15 cellular contexts compared by ENCODE assay signal in the genomic region with DNA sequence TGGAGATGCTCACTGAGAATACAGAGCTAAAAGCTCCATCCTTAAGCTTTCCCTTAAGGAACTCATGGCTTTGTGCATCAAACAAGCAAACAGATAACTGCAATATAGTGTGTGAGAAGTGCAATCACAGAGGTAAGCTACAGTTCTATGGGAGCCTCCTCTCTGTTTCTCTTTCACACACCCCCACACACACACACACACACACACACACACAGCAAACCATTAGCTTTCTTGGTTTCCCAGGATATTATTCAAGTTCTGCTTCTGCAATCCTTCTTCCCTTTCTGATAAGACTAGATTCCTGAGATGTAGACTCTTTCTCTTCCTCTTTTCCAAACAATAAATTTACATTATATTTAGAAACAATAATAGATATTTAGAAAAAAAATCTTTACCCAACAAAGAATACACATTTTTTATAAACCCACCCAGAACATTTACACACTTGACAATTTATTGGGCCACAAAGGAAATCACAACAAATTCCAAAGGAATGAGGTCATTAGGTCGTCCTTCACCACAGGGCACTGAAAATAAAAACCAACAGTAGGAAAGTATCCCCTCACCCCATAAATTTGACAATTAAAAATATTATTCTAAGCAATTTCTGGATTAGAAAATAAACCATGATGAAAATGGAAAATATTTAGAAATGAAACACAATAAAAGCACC. TPM values are rescaled to one million over a fixed set of nuclear protein-coding genes. Genes with fewer than 3 reads are reported as not detected.
DNase-seq lines count a peak whose midpoint lies in the region; ATAC-seq and TF ChIP-seq lines count a peak whose summit lies in the region.
"Had no signal": no experiment of that assay in that cellular context is flagged by ENCODE, and none has a peak within 500 bp of the region (broad histone marks: within the 10 kb centered on the region; RNA-seq: fewer than 3 reads in every experiment).

No MANE protein-coding gene starts in this region.

- WGBS in gastroesophageal sphincter (ENCODE audit: low coverage in 1 of 2), 2 donors: 25 to 73% methylated on average over 1 of the region's 1 CpG

- no peaks in the 10 kb centered on the region for H4K20me1 ChIP-seq in neural progenitor cell (ENCODE audit: low read depth)

- H3K9ac ChIP-seq in neural progenitor cell: no peak overlapping the region

- no peak overlapping the region for H3K27ac Mint-ChIP-seq in neural progenitor cell
- H3K27ac Mint-ChIP-seq: activated CD8-positive, alpha-beta T cell treated with anti-CD3 and anti-CD28 coated beads, Interleukin-2, amount 10 ng/mL, durations not matched to agents 7 days and 5 days had no signal

- no peak for TF ChIP-seq CTCF in HEK293 (tag by site-specific recombination; IDR thresholded peaks at IDR 0.05)
- no peak for TF ChIP-seq CTCF in fibroblast of pulmonary artery (IDR thresholded peaks at IDR 0.05; ENCODE audit: low read length, missing control alignments)
- TF ChIP-seq CTCF in neural progenitor cell (IDR thresholded peaks at IDR 0.05): no peak
- TF ChIP-seq CTCF in gastroesophageal sphincter (IDR thresholded peaks at IDR 0.05): no peak

- peaks cover 16% of the 10 kb centered on the region for H3K4me1 Mint-ChIP-seq in neural progenitor cell

- H2AFZ ChIP-seq in neural progenitor cell (replicated peaks): no peak overlapping the region

- no peaks in the 10 kb centered on the region for H3K9me3 ChIP-seq in HEK293 (ENCODE audit: control insufficient read depth, insufficient read depth, low read depth, low read length)
- H3K9me3 ChIP-seq in neural progenitor cell (ENCODE audit: low read depth): no peaks in the 10 kb centered on the region
- H3K9me3 ChIP-seq in gastroesophageal sphincter: no peaks in the 10 kb centered on the region
- H3K9me3 ChIP-seq: ascending aorta, Caco-2 had no signal

- H3K27me3 ChIP-seq in neural progenitor cell: no peaks in the 10 kb centered on the region
- no peaks in the 10 kb centered on the region for H3K27me3 ChIP-seq in gastroesophageal sphincter
- H3K27me3 ChIP-seq: ascending aorta had no signal

- no peaks in the 10 kb centered on the region for H3K79me2 ChIP-seq in neural progenitor cell (ENCODE audit: low read depth)

- H3K9me3 Mint-ChIP-seq in neural progenitor cell: no peaks in the 10 kb centered on the region

- H3K27ac ChIP-seq in HEK293 (ENCODE audit: extremely low read depth, low read depth, low read length): no peak overlapping the region
- H3K27ac ChIP-seq in neural progenitor cell: no peak overlapping the region
- H3K27ac ChIP-seq in gastroesophageal sphincter: no peak overlapping the region
- H3K27ac ChIP-seq: ascending aorta had no signal

- peak; percentile 24 for DNase-seq in A172 (ENCODE audit: low spot score)
- peak; percentile 33 for DNase-seq in RPMI7951 (ENCODE audit: low read depth)
- DNase-seq in fibroblast of pulmonary artery (ENCODE audit: low read depth): peak; percentile 59
- no peak for DNase-seq in HuH-7 (ENCODE audit: low spot score)
- DNase-seq in neural progenitor cell (ENCODE audit: low spot score): no peak
- no peak for DNase-seq in activated CD4-positive, CD25-positive, alpha-beta regulatory T cell treated with anti-CD3 and anti-CD28 coated beads, Interleukin-2, amount 50 U/mL, for 72 hours
- DNase-seq: activated CD8-positive, alpha-beta T cell treated with anti-CD3 and anti-CD28 coated beads, Interleukin-2, amount 10 ng/mL, durations not matched to agents 7 days and 5 days; activated effector memory CD4-positive, alpha-beta T cell treated with Interleukin-2 at 50 U/mL for 16 hours; Caco-2; midbrain; small intestine; stimulated activated naive CD4-positive, alpha-beta T cell had no signal

- H3K4me2 ChIP-seq in neural progenitor cell: no peak overlapping the region

- POLR2A ChIA-PET in HEK293 (lab: Yijun Ruan, JAX): interaction anchor here (1.0 to 1.1 kb wide), 3 partner anchors 9 to 105 kb away, joined by 3 read pairs; partner anchors contain the start of gene GFOD1

- H3K36me3 Mint-ChIP-seq in neural progenitor cell: no peaks in the 10 kb centered on the region

- TF ChIP-seq EP300 in gastroesophageal sphincter (IDR thresholded peaks at IDR 0.05): no peak

- CTCF ChIA-PET in HEK293 (lab: Yijun Ruan, JAX): interaction anchor here (0.6 to 0.9 kb wide), 5 partner anchors 14 to 134 kb away, joined by 3 read pairs; no protein-coding TSS in a partner anchor

- H3K4me3 ChIP-seq in HEK293 (ENCODE audit: low read depth, low read length) (no peak overlapping the region), fibroblast of pulmonary artery (replicated peaks; ENCODE audit: low read depth, low read length) (no peak overlapping the region), neural progenitor cell (no peak overlapping the region), gastroesophageal sphincter (no peak overlapping the region)
- H3K4me3 ChIP-seq: ascending aorta had no signal

- H3K4me1 ChIP-seq in HEK293 (ENCODE audit: control insufficient read depth, insufficient read depth, low read length): peaks cover 9% of the 10 kb centered on the region
- H3K4me1 ChIP-seq in neural progenitor cell: peaks cover 14% of the 10 kb centered on the region
- H3K4me1 ChIP-seq in gastroesophageal sphincter: no peaks in the 10 kb centered on the region
- H3K4me1 ChIP-seq: Caco-2 had no signal

- H3K4me3 Mint-ChIP-seq in neural progenitor cell: no peak overlapping the region
- H3K4me3 Mint-ChIP-seq: activated CD8-positive, alpha-beta T cell treated with anti-CD3 and anti-CD28 coated beads, Interleukin-2, amount 10 ng/mL, durations not matched to agents 7 days and 5 days had no signal

- peaks cover 6% of the 10 kb centered on the region for H3K27me3 Mint-ChIP-seq in neural progenitor cell (ENCODE audit: insufficient read depth, low read depth)

- TF ChIP-seq POLR2A in gastroesophageal sphincter (IDR thresholded peaks at IDR 0.05): no peak

- peaks cover 10% of the 10 kb centered on the region for H3F3A ChIP-seq in neural progenitor cell (ENCODE audit: low read depth)

- no peak for ATAC-seq in gastroesophageal sphincter
- ATAC-seq: activated CD8-positive, alpha-beta T cell treated with anti-CD3 and anti-CD28 coated beads, Interleukin-2, amount 10 ng/mL, durations not matched to agents 7 days and 5 days had no signal

- no peaks in the 10 kb centered on the region for H3K36me3 ChIP-seq in HEK293 (ENCODE audit: control insufficient read depth in 2 of 2, insufficient read depth in 1 of 2, low read length in 2 of 2)
- H3K36me3 ChIP-seq in neural progenitor cell: no peaks in the 10 kb centered on the region
- no peaks in the 10 kb centered on the region for H3K36me3 ChIP-seq in gastroesophageal sphincter
- H3K36me3 ChIP-seq: ascending aorta had no signal

TF ChIP-seq in HEK293, 187 proteins besides CTCF, POLR2A, EP300 and RAD21 (continues in another document):
- 0 out of 2 replicates have a peak, but pooled peaks have one; percentile 20 for TF ChIP-seq ZNF366 (tag by site-specific recombination; conservative IDR thresholded peaks at IDR 0.05)
- TF ChIP-seq, protein P1, sequence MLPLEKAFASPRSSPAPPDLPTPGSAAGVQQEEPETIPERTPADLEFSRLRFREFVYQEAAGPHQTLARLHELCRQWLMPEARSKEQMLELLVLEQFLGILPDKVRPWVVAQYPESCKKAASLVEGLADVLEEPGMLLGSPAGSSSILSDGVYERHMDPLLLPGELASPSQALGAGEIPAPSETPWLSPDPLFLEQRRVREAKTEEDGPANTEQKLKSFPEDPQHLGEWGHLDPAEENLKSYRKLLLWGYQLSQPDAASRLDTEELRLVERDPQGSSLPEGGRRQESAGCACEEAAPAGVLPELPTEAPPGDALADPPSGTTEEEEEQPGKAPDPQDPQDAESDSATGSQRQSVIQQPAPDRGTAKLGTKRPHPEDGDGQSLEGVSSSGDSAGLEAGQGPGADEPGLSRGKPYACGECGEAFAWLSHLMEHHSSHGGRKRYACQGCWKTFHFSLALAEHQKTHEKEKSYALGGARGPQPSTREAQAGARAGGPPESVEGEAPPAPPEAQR (tag by site-specific recombination; IDR thresholded peaks at IDR 0.05): no peak
- peak; percentile 76 for TF ChIP-seq ATF2 (tag by site-specific recombination; IDR thresholded peaks at IDR 0.05; ENCODE audit: low read depth)
- TF ChIP-seq ZNF658 (tag by site-specific recombination; IDR thresholded peaks at IDR 0.05): no peak
- no peak for TF ChIP-seq ZNF416 (tag by site-specific recombination; IDR thresholded peaks at IDR 0.05)
- TF ChIP-seq, protein P2, sequence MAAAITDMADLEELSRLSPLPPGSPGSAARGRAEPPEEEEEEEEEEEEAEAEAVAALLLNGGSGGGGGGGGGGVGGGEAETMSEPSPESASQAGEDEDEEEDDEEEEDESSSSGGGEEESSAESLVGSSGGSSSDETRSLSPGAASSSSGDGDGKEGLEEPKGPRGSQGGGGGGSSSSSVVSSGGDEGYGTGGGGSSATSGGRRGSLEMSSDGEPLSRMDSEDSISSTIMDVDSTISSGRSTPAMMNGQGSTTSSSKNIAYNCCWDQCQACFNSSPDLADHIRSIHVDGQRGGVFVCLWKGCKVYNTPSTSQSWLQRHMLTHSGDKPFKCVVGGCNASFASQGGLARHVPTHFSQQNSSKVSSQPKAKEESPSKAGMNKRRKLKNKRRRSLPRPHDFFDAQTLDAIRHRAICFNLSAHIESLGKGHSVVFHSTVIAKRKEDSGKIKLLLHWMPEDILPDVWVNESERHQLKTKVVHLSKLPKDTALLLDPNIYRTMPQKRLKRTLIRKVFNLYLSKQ (tag by site-specific recombination; IDR thresholded peaks at IDR 0.05; ENCODE audit: borderline replicate concordance): no peak
- TF ChIP-seq ZNF561 (tag by site-specific recombination; IDR thresholded peaks at IDR 0.05; ENCODE audit: borderline replicate concordance): no peak
- no peak for TF ChIP-seq GLI2 (tag by site-specific recombination; IDR thresholded peaks at IDR 0.05; ENCODE audit: borderline replicate concordance, low read depth)
- TF ChIP-seq ZNF48 (tag by site-specific recombination; IDR thresholded peaks at IDR 0.05): no peak

RNA-seq across cellular contexts. Expression of gene GFOD1, which starts 9.2 kb away (rescaled TPM):
- 2.5 and 3.3 TPM in 2 replicates for total RNA-seq in A172 (2014; rRNA removed; shearing (Covaris generic))
- total RNA-seq in RPMI7951 (2014; rRNA removed; shearing (Covaris generic)): 1.8 TPM in 2 replicates
- 1.8 and 2.1 TPM in 2 replicates for total RNA-seq in neural progenitor cell (ENCODE audit: low replicate concordance)
- 10 to 100 TPM; 18.3 to 49.1 (median 29.0) TPM for total RNA-seq in gastroesophageal sphincter

Comparison
In these comparisons a context has a peak if more than half of its experiments do, and no peak if none do; other contexts are left out.
1. DNase-seq: peak in A172 (single experiment), RPMI7951 (single experiment) and fibroblast of pulmonary artery (single experiment); none in HuH-7 (single experiment), neural progenitor cell (single experiment) and activated CD4-positive, CD25-positive, alpha-beta regulatory T cell treated with anti-CD3 and anti-CD28 coated beads, Interleukin-2, amount 50 U/mL, for 72 hours (single experiment).